1 cellular context compared by ENCODE assay signal in the genomic region with DNA sequence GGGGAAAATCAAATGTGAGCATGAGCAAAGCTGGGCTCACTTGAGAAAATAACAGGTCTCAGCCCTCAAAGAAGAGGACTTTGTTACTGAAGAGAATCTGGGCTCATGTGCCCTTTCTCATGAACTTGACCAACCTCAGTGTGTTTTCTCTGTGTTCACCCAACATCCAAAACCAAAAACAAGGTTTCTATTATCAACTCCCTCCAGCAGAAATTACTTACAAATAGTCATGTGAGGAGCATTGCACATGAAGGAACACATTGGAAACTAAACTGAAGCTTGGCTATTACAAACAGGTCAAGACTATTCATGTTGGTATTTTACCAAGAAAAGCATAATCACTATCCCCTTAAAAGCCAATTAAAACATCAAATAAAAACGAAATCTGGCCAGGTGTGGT.
TF ChIP-seq lines count a peak whose summit lies in the region.

No MANE protein-coding gene starts in this region.

TF ChIP-seq in H1, 55 proteins besides CTCF, POLR2A, EP300 and RAD21 (continued from another document):
- TF ChIP-seq KDM4A (IDR thresholded peaks at IDR 0.05; ENCODE audit: low read depth, low read length, severe bottlenecking) = no peak
